ENCODE assay signal across 6 cellular contexts in genomic region chr11:83389975-83390374, GRCh38.
"Had no signal": no experiment of that assay in that cellular context is flagged by ENCODE, and none has a peak within 500 bp of the region (broad histone marks: within the 10 kb centered on the region; RNA-seq: fewer than 3 reads in every experiment).

No MANE protein-coding gene starts in this region.

- H2AFZ ChIP-seq: GM23338 had no signal

- DNase-seq: H9, HCEC 1CT, IMR-90, KG1 had no signal

- H3K27ac Mint-ChIP-seq: GM23338 had no signal

- H3K4me3 ChIP-seq: GM23338, K562 had no signal

- ATAC-seq: GM23338, K562 had no signal

- H3K4me1 Mint-ChIP-seq: GM23338, H9 had no signal

- H3K4me3 Mint-ChIP-seq: GM23338, H9 had no signal

- H3K4me2 ChIP-seq: GM23338 had no signal
